ENCODE assay signal across 30 cellular contexts in genomic region chr2:16559263-16559662, GRCh38.
"Had no signal": no experiment of that assay in that cellular context is flagged by ENCODE, and none has a peak within 500 bp of the region (broad histone marks: within the 10 kb centered on the region; RNA-seq: fewer than 3 reads in every experiment).

No MANE protein-coding gene starts in this region.

- H3K36me3 ChIP-seq: brain microvascular endothelial cell had no signal

- H3K9me3 Mint-ChIP-seq: activated naive CD8-positive, alpha-beta T cell treated with anti-CD3 and anti-CD28 coated beads for 36 hours; dendritic cell treated with granulocyte-macrophage colony-stimulating factor and Interleukin-4, amounts not matched to agents 40 ng/mL and 50 ng/mL, for 4 days; stimulated activated naive B cell treated with anti-CD40 and anti-IgM and Interleukin-4, amounts not matched to agents 10 μg/mL and 1 μg/mL and 100 μg/mL, for 72 hours; T-helper 2 cell treated with Interferon-gamma antibody and Interleukin-4, amounts not matched to agents 5 μg/mL and 100 μg/mL, for 36 hours had no signal

- H3K36me3 Mint-ChIP-seq: activated naive CD8-positive, alpha-beta T cell treated with anti-CD3 and anti-CD28 coated beads for 36 hours; naive thymus-derived CD4-positive, alpha-beta T cell had no signal

- H3K4me3 Mint-ChIP-seq: activated naive CD8-positive, alpha-beta T cell treated with anti-CD3 and anti-CD28 coated beads for 36 hours; dendritic cell treated with granulocyte-macrophage colony-stimulating factor and Interleukin-4, amounts not matched to agents 40 ng/mL and 50 ng/mL, for 4 days; naive thymus-derived CD4-positive, alpha-beta T cell; stimulated activated naive B cell treated with anti-CD40 and anti-IgM and Interleukin-4, amounts not matched to agents 10 μg/mL and 1 μg/mL and 100 μg/mL, for 72 hours; T-helper 2 cell treated with Interferon-gamma antibody and Interleukin-4, amounts not matched to agents 5 μg/mL and 100 μg/mL, for 36 hours had no signal

- H3K4me1 Mint-ChIP-seq: activated naive CD8-positive, alpha-beta T cell treated with anti-CD3 and anti-CD28 coated beads for 36 hours had no signal

- H3K4me3 ChIP-seq: adrenal gland, esophagus muscularis mucosa, heart right ventricle, left lung, stomach, tibial artery, upper lobe of right lung had no signal

- H3K27ac Mint-ChIP-seq: activated naive CD8-positive, alpha-beta T cell treated with anti-CD3 and anti-CD28 coated beads for 36 hours; dendritic cell treated with granulocyte-macrophage colony-stimulating factor and Interleukin-4, amounts not matched to agents 40 ng/mL and 50 ng/mL, for 4 days; naive thymus-derived CD4-positive, alpha-beta T cell; stimulated activated naive B cell treated with anti-CD40 and anti-IgM and Interleukin-4, amounts not matched to agents 10 μg/mL and 1 μg/mL and 100 μg/mL, for 72 hours; T-helper 2 cell treated with Interferon-gamma antibody and Interleukin-4, amounts not matched to agents 5 μg/mL and 100 μg/mL, for 36 hours had no signal

- H3K4me1 ChIP-seq: adrenal gland, esophagus muscularis mucosa, heart right ventricle, left lung, parathyroid adenoma, stomach, tibial artery, upper lobe of right lung had no signal

- H3K27me3 Mint-ChIP-seq: activated naive CD8-positive, alpha-beta T cell treated with anti-CD3 and anti-CD28 coated beads for 36 hours; dendritic cell treated with granulocyte-macrophage colony-stimulating factor and Interleukin-4, amounts not matched to agents 40 ng/mL and 50 ng/mL, for 4 days; stimulated activated naive B cell treated with anti-CD40 and anti-IgM and Interleukin-4, amounts not matched to agents 10 μg/mL and 1 μg/mL and 100 μg/mL, for 72 hours had no signal

- DNase-seq: activated CD4-positive, alpha-beta T cell treated with anti-CD3 and anti-CD28 coated beads for 4 hours; activated CD4-positive, alpha-beta T cell treated with anti-CD3 and anti-CD28 coated beads, Interleukin-2, amount 50 U/mL, for 4 hours; activated CD4-positive, CD25-positive, alpha-beta regulatory T cell; activated effector memory CD4-positive, alpha-beta T cell treated with Interleukin-2 at 50 U/mL for 16 hours; activated naive CD4-positive, alpha-beta T cell treated with Interleukin-2 at 50 U/mL for 16 hours; activated naive CD8-positive, alpha-beta T cell treated with anti-CD3 and anti-CD28 coated beads for 36 hours; activated T-cell treated with anti-CD3 and anti-CD28 coated beads for 4 hours; aorta; brain microvascular endothelial cell; central memory CD4-positive, alpha-beta T cell; heart right ventricle; kidney glomerular epithelial cell; left lung; naive thymus-derived CD4-positive, alpha-beta T cell; nucleus accumbens; right cardiac atrium; small intestine; stimulated activated CD4-positive, alpha-beta T cell treated with anti-CD3 and anti-CD28 coated beads, Interleukin-1b, Interleukin-23, amount 100 ng/mL, for 48 hours; stimulated activated CD4-positive, alpha-beta T cell treated with anti-CD3 and anti-CD28 coated beads, Interleukin-4, amount 100 ng/mL, for 4 hours; stimulated activated CD8-positive, alpha-beta memory T cell treated with anti-CD3 and anti-CD28 coated beads, Interleukin-4, amount 100 ng/mL, for 48 hours; stimulated activated naive B cell treated with anti-CD40 and anti-IgM and Interleukin-4, amounts not matched to agents 10 μg/mL and 1 μg/mL and 100 μg/mL, for 72 hours; stomach; T-helper 1 cell; tibial artery; upper lobe of right lung had no signal

- ATAC-seq: left lung; naive thymus-derived CD4-positive, alpha-beta T cell; right cardiac atrium; stimulated activated naive B cell treated with anti-CD40 and anti-IgM and Interleukin-4, amounts not matched to agents 10 μg/mL and 1 μg/mL and 100 μg/mL, for 72 hours; upper lobe of right lung had no signal

- H3K9me3 ChIP-seq: adrenal gland, esophagus muscularis mucosa, heart right ventricle, left lung, stomach, tibial artery, upper lobe of right lung had no signal

- H3K27me3 ChIP-seq: adrenal gland, brain microvascular endothelial cell, esophagus muscularis mucosa, heart right ventricle, left lung, stomach, tibial artery, upper lobe of right lung had no signal

- H3K27ac ChIP-seq: brain microvascular endothelial cell, esophagus muscularis mucosa, heart right ventricle, left lung, parathyroid adenoma, stomach, tibial artery, upper lobe of right lung had no signal
